In the genomic region with DNA sequence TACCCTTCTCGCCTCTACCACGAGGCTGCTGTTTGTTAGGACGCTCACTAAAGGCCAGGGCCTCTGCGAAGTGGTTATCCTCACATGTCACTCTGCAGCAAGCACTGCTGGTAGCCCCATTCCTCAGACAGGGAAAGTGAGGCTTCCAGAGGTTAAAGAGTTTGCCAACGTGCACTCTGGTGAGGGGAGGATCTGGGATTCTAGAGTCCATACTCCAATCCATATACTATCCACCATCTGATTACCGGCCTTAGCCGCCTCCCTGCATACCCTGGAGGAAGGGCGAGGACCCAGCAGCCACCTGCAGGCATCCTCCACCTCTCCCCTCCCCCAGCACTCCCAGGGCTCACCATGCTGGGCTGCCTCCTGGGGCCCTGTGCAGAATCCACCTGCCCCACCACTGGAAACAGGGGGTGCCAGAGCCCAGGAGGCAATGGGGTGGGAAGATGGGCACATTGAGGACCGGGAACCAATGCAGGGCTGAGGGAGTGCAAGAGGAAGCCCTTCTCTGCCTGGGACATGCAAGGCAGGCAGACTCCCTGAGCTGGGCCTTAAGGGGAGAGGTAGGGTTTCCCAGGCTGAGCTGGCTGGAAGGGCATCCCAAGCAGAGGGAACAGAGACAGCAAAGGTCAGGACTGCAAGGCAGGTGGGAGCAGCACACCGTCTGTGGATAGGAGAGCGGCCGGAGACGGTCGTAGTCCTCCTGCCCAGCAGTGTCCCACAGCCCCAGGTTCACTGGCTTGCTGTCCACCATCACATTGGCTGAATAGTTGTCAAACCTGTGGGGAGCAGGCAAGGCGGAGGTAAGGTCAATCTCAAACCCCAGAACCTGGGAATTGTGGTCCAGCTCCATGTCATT, we compare ENCODE assay signal across 16 cellular contexts. TPM values are rescaled to one million over a fixed set of nuclear protein-coding genes. Genes with fewer than 3 reads are reported as not detected.
DNase-seq lines count a peak whose midpoint lies in the region; ATAC-seq, FAIRE-seq and TF ChIP-seq lines count a peak whose summit lies in the region.
"Had no signal": no experiment of that assay in that cellular context is flagged by ENCODE, and none has a peak within 500 bp of the region (broad histone marks: within the 10 kb centered on the region; RNA-seq: fewer than 3 reads in every experiment).

No MANE protein-coding gene starts in this region.

- 50% methylated on average over 15 of the region's 15 CpGs for WGBS in GM12878 (ENCODE audit: insufficient coverage, insufficient replicate concordance, low lambda C conversion rate, missing lambda C conversion rate)

- H3K27me3 ChIP-seq in OCI-LY1 (ENCODE audit: insufficient read depth, low read length) (no peaks in the 10 kb centered on the region), GM12878 (replicated peaks in 1 of 2; ENCODE audit: control insufficient read depth in 2 of 2, insufficient read depth in 2 of 2, low read length in 1 of 2) (no peaks in the 10 kb centered on the region)
- H3K27me3 ChIP-seq: body of pancreas, right lobe of liver had no signal

- peaks cover 81% of the 10 kb centered on the region for H3K36me3 Mint-ChIP-seq in T-helper 1 cell treated with Interleukin-12 subunit alpha and Interleukin-12 subunit beta and Interleukin-4 antibody, amounts not matched to agents 30 μg/mL and 1 μg/mL, for 36 hours (ENCODE audit: low read depth)

- intact Hi-C loops in GM12878 (cut with micrococcal nuclease; ENCODE audit: unreplicated experiment): no loop called here

- H3K27me3 Mint-ChIP-seq in T-helper 1 cell treated with Interleukin-12 subunit alpha and Interleukin-12 subunit beta and Interleukin-4 antibody, amounts not matched to agents 30 μg/mL and 1 μg/mL, for 36 hours (ENCODE audit: low read depth): no peaks in the 10 kb centered on the region

- no TSS peak for BruUV-seq in GM12878 (replicated peaks; lab: Mats Ljungman, UMichigan)

- no peaks in the 10 kb centered on the region for H3K9me3 Mint-ChIP-seq in T-helper 1 cell treated with Interleukin-12 subunit alpha and Interleukin-12 subunit beta and Interleukin-4 antibody, amounts not matched to agents 30 μg/mL and 1 μg/mL, for 36 hours

- FAIRE-seq in GM12878 (lab: Jason Lieb, UNC): no peak

- H2AFZ ChIP-seq in OCI-LY1 (ENCODE audit: low read length) (no peak overlapping the region), GM12878 (ENCODE audit: control insufficient read depth, low read depth, low read length) (no peak overlapping the region)

- POLR2A ChIA-PET in GM12878 (lab: Charles Lee): interaction anchor here (2.2 to 5.8 kb wide), 4 partner anchors 10 to 28 kb away, joined by 6 to 140 read pairs (median 22); a partner anchor contains a TSS

- peak overlapping the region; percentile 9; the same call in 1 of the 2 replicates for H3K4me2 ChIP-seq in OCI-LY1 (ENCODE audit: low read length)
- H3K4me2 ChIP-seq in GM12878 (ENCODE audit: control insufficient read depth, insufficient read depth): peak overlapping the region; percentile 79

- SMC1A ChIA-PET in GM12878 (lab: Charles Lee; ENCODE audit: uncharacterized antibody, unreplicated experiment): interaction anchor here (0.8 to 6.5 kb wide), 4 partner anchors 10 to 28 kb away, joined by 3 to 109 read pairs (median 46); a partner anchor contains a TSS

- H3K4me3 ChIP-seq in OCI-LY1 (ENCODE audit: low read depth, low read length, poor library complexity, severe bottlenecking): no peak overlapping the region
- no peak overlapping the region for H3K4me3 ChIP-seq in GM12878
- H3K4me3 ChIP-seq: body of pancreas, gastroesophageal sphincter, right lobe of liver, thoracic aorta had no signal

- H3K36me3 ChIP-seq in OCI-LY1 (ENCODE audit: insufficient read depth, low read length) (peaks cover 79% of the 10 kb centered on the region), GM12878 (ENCODE audit: control insufficient read depth in 2 of 2, insufficient read depth in 2 of 2, low read length in 1 of 2) (peaks cover 42 to 52% of the 10 kb centered on the region in 2 experiments)
- H3K36me3 ChIP-seq: gastroesophageal sphincter, right lobe of liver, thoracic aorta had no signal

- H3K79me2 ChIP-seq in OCI-LY1 (ENCODE audit: insufficient read depth, low read length): no peaks in the 10 kb centered on the region
- peaks cover 59% of the 10 kb centered on the region for H3K79me2 ChIP-seq in GM12878 (ENCODE audit: control insufficient read depth, insufficient read depth, low read length)

- H3K9me3 ChIP-seq in OCI-LY1 (ENCODE audit: low read length): no peaks in the 10 kb centered on the region
- no peaks in the 10 kb centered on the region for H3K9me3 ChIP-seq in GM12878 (replicated peaks; ENCODE audit: control insufficient read depth, insufficient read depth, low read length)
- H3K9me3 ChIP-seq: body of pancreas, Caco-2, gastroesophageal sphincter, right lobe of liver, thoracic aorta had no signal

- in situ Hi-C loops in GM12878 (cut with MboI): no loop called here

- H3F3A ChIP-seq in OCI-LY1 (ENCODE audit: insufficient read depth, low read length): no peaks in the 10 kb centered on the region

- TF ChIP-seq EP300 in GM12878 (IDR thresholded peaks at IDR 0.05; ENCODE audit: borderline replicate concordance in 1 of 2, control insufficient read depth in 1 of 2, low read depth in 2 of 2, low read length in 2 of 2): no peak

- no peaks in the 10 kb centered on the region for H4K20me1 ChIP-seq in OCI-LY1 (ENCODE audit: insufficient read depth, low read length)
- H4K20me1 ChIP-seq in GM12878 (ENCODE audit: control insufficient read depth, insufficient read depth): peaks cover 8% of the 10 kb centered on the region; the same call in 1 of the 2 replicates

- CTCF ChIA-PET in GM12878 (lab: Yijun Ruan, JAX): interaction anchor here (0.7 to 5.3 kb wide), 5 partner anchors 12 to 33 kb away, joined by 3 to 84 read pairs (median 21); a partner anchor contains a TSS

- DNase-seq in T-helper 1 cell (no peak), GM12878 (ENCODE audit: low read depth, low spot score) (no peak), NCI-H2081 treated with DMSO at 0.1 percent for 48 hours (lab: John Stamatoyannopoulos, UW) (no peak)
- DNase-seq in stimulated activated CD8-positive, alpha-beta memory T cell treated with anti-CD3 and anti-CD28 coated beads, Interleukin-4, amount 100 ng/mL, for 48 hours: peak; percentile 47
- DNase-seq: body of pancreas, islet precursor cell, PC-3 had no signal

- no peaks in the 10 kb centered on the region for H3K9me2 ChIP-seq in OCI-LY1 (ENCODE audit: low read depth, low read length)

- no peak for ATAC-seq in GM12878
- ATAC-seq in GM19467 (IDR thresholded peaks at IDR 0.05; ENCODE audit: unreplicated experiment): no peak
- no peak for ATAC-seq in GM21619 (IDR thresholded peaks at IDR 0.05; ENCODE audit: unreplicated experiment)
- ATAC-seq: body of pancreas, gastroesophageal sphincter, PC-3, right lobe of liver had no signal

- no peak for TF ChIP-seq RAD21 in GM12878 (IDR thresholded peaks at IDR 0.05; ENCODE audit: insufficient read depth, low read depth, low read length)

- H3K9ac ChIP-seq in OCI-LY1 (ENCODE audit: low read length) (no peak overlapping the region; the same call in 1 of the 2 replicates), GM12878 (ENCODE audit: control insufficient read depth, insufficient read depth, low read length) (peak overlapping the region; percentile 11)

- H3K27ac ChIP-seq in OCI-LY1 (ENCODE audit: low read depth, low read length, poor library complexity, severe bottlenecking) (peak overlapping the region; percentile 88), GM12878 (ENCODE audit: control insufficient read depth, insufficient read depth) (peak overlapping the region; percentile 100)
- H3K27ac ChIP-seq: 22Rv1, body of pancreas, gastroesophageal sphincter, right lobe of liver, thoracic aorta had no signal

- TF ChIP-seq POLR2A in GM12878 (IDR thresholded peaks at IDR 0.05; ENCODE audit: low read depth, low read length): no peak

- peak overlapping the region; percentile 92 for H3K27ac Mint-ChIP-seq in T-helper 1 cell treated with Interleukin-12 subunit alpha and Interleukin-12 subunit beta and Interleukin-4 antibody, amounts not matched to agents 30 μg/mL and 1 μg/mL, for 36 hours

- RAD21 ChIA-PET in GM12878 (lab: Charles Lee; ENCODE audit: unreplicated experiment): interaction anchor here (1.1 to 4.6 kb wide), 4 partner anchors 10 to 27 kb away, joined by 3 to 99 read pairs (median 18); a partner anchor contains a TSS

- peaks cover 87% of the 10 kb centered on the region for H3K4me1 Mint-ChIP-seq in T-helper 1 cell treated with Interleukin-12 subunit alpha and Interleukin-12 subunit beta and Interleukin-4 antibody, amounts not matched to agents 30 μg/mL and 1 μg/mL, for 36 hours (ENCODE audit: low read depth)

- peak overlapping the region; percentile 78 for H3K4me3 Mint-ChIP-seq in T-helper 1 cell treated with Interleukin-12 subunit alpha and Interleukin-12 subunit beta and Interleukin-4 antibody, amounts not matched to agents 30 μg/mL and 1 μg/mL, for 36 hours

- H3K4me1 ChIP-seq in OCI-LY1 (ENCODE audit: insufficient read depth, low read length, severe bottlenecking) (peaks cover 77% of the 10 kb centered on the region), GM12878 (ENCODE audit: control insufficient read depth, insufficient read depth, low read length) (peaks cover 89% of the 10 kb centered on the region)
- H3K4me1 ChIP-seq: Caco-2, right lobe of liver had no signal

- TF ChIP-seq CTCF in OCI-LY1 (IDR thresholded peaks at IDR 0.05; ENCODE audit: low read length) (no peak), GM12878 (IDR thresholded peaks at IDR 0.05 in 2 of 3, conservative IDR thresholded peaks at IDR 0.05 in 1 of 3; ENCODE audit: control insufficient read depth in 2 of 3, extremely low read depth in 1 of 3, insufficient read depth in 1 of 3, low read depth in 3 of 3, low read length in 3 of 3) (no peak)

RNA-seq across cellular contexts. Expression of a gene that starts 11.7 kb away (rescaled TPM):
- 143 and 150 TPM in 2 replicates for total RNA-seq in GM12878 (2013; cell fraction: nucleolus; rRNA removed)
- total RNA-seq in GM12878 (2014; rRNA removed) (251 and 282 TPM in 2 replicates), GM12878 (2014; rRNA removed; fragmentation: Illumina TruSeq; extraction: Trizol) (135 and 149 TPM in 2 replicates), GM12878 (2021) (382 and 386 TPM in 2 replicates)
- 314 TPM for polyA plus RNA-seq in GM12878 (2011; ENCODE audit: low read depth)
- polyA plus RNA-seq in GM12878 (2011; rRNA removed) (84.4 and 296 TPM in 2 replicates), GM12878 (2014; fragmentation: Illumina TruSeq; extraction: Trizol) (166 and 339 TPM in 2 replicates), GM12878 (2014; fragmentation: Nextera tagmentation; extraction: Ambion mirVana) (100 to 1,000 TPM; 102 to 108 TPM), GM12878 (2014; rRNA removed) (313 and 369 TPM in 2 replicates), GM12878 (2016; fragmentation: Nextera tagmentation; extraction: Ambion mirVana) (100 to 1,000 TPM; 320 to 330 TPM)
- polyA plus RNA-seq in GM12878 (2011; cell fraction: cytosol; rRNA removed): 317 and 416 TPM in 2 replicates
- polyA plus RNA-seq in GM12878 (2011; cell fraction: nucleus; rRNA removed): 561 and 566 TPM in 2 replicates
- polyA plus RNA-seq in GM12878 (2012): 512 and 607 TPM in 2 replicates
- 200 and 233 TPM in 2 replicates for polyA minus RNA-seq in GM12878 (2011; rRNA and poly(A)+ RNA removed)
- 155 and 158 TPM in 2 replicates for polyA minus RNA-seq in GM12878 (2011; cell fraction: cytosol; rRNA and poly(A)+ RNA removed)
- polyA minus RNA-seq in GM12878 (2011; cell fraction: nucleus; rRNA and poly(A)+ RNA removed): 185 and 303 TPM in 2 replicates

RNA-seq across cellular contexts. Expression of a gene that starts 20.1 kb away (rescaled TPM):
- 12.3 and 12.5 TPM in 2 replicates for total RNA-seq in GM12878 (2013; cell fraction: nucleolus; rRNA removed)
- 3.6 and 4.5 TPM in 2 replicates for total RNA-seq in GM12878 (2014; rRNA removed)
- total RNA-seq in GM12878 (2014; rRNA removed; fragmentation: Illumina TruSeq; extraction: Trizol): 2.5 and 2.8 TPM in 2 replicates
- 4.5 TPM in 2 replicates for total RNA-seq in GM12878 (2021)
- 2.6 TPM for polyA plus RNA-seq in GM12878 (2011; ENCODE audit: low read depth)
- 3.6 and 4.3 TPM in 2 replicates for polyA plus RNA-seq in GM12878 (2011; rRNA removed)
- 4.7 and 5.3 TPM in 2 replicates for polyA plus RNA-seq in GM12878 (2011; cell fraction: cytosol; rRNA removed)
- polyA plus RNA-seq in GM12878 (2011; cell fraction: nucleus; rRNA removed): 10.9 and 11.1 TPM in 2 replicates
- 5.5 and 6.9 TPM in 2 replicates for polyA plus RNA-seq in GM12878 (2012)
- polyA plus RNA-seq in GM12878 (2014; fragmentation: Illumina TruSeq; extraction: Trizol): 1.6 and 2.3 TPM in 2 replicates
- polyA plus RNA-seq in GM12878 (2014; fragmentation: Nextera tagmentation; extraction: Ambion mirVana): under 1 TPM; 0.03 to 0.46 TPM
- 4.0 and 4.3 TPM in 2 replicates for polyA plus RNA-seq in GM12878 (2014; rRNA removed)
- polyA plus RNA-seq in GM12878 (2016; fragmentation: Nextera tagmentation; extraction: Ambion mirVana): 1 to 10 TPM in 1 of 2 experiments, under 1 TPM in 1; 0.74 to 1.2 TPM
- polyA minus RNA-seq in GM12878 (2011; rRNA and poly(A)+ RNA removed): 6.1 and 11.3 TPM in 2 replicates
- polyA minus RNA-seq in GM12878 (2011; cell fraction: cytosol; rRNA and poly(A)+ RNA removed): 2.7 and 3.5 TPM in 2 replicates
- 3.1 and 4.2 TPM in 2 replicates for polyA minus RNA-seq in GM12878 (2011; cell fraction: nucleus; rRNA and poly(A)+ RNA removed)
- total RNA-seq: Caco-2, gastroesophageal sphincter, right lobe of liver, thoracic aorta had no signal

RNA-seq across cellular contexts. Expression of a gene that starts 44.3 kb away (rescaled TPM):
- 23.7 and 26.2 TPM in 2 replicates for total RNA-seq in GM12878 (2013; cell fraction: nucleolus; rRNA removed)
- total RNA-seq in GM12878 (2014; rRNA removed) (1.1 and 1.3 TPM in 2 replicates), GM12878 (2014; rRNA removed; fragmentation: Illumina TruSeq; extraction: Trizol) (1.6 and 1.7 TPM in 2 replicates), GM12878 (2021) (2.1 and 2.4 TPM in 2 replicates)
- 2.3 TPM for polyA plus RNA-seq in GM12878 (2011; ENCODE audit: low read depth)
- polyA plus RNA-seq in GM12878 (2011; rRNA removed) (3.9 and 4.1 TPM in 2 replicates), GM12878 (2014; fragmentation: Illumina TruSeq; extraction: Trizol) (1.1 and 1.5 TPM in 2 replicates), GM12878 (2014; fragmentation: Nextera tagmentation; extraction: Ambion mirVana) (under 1 TPM; 0.16 to 0.18 TPM), GM12878 (2014; rRNA removed) (2.5 and 2.7 TPM in 2 replicates), GM12878 (2016; fragmentation: Nextera tagmentation; extraction: Ambion mirVana) (1 to 10 TPM in 1 of 2 experiments, under 1 TPM in 1; 0.99 to 1.1 TPM)
- 4.7 and 5.2 TPM in 2 replicates for polyA plus RNA-seq in GM12878 (2011; cell fraction: cytosol; rRNA removed)
- polyA plus RNA-seq in GM12878 (2011; cell fraction: nucleus; rRNA removed): 23.6 and 35.1 TPM in 2 replicates
- 3.4 and 3.7 TPM in 2 replicates for polyA plus RNA-seq in GM12878 (2012)
- polyA minus RNA-seq in GM12878 (2011; rRNA and poly(A)+ RNA removed): 5.9 and 8.9 TPM in 2 replicates
- 2.8 and 4.1 TPM in 2 replicates for polyA minus RNA-seq in GM12878 (2011; cell fraction: cytosol; rRNA and poly(A)+ RNA removed)
- polyA minus RNA-seq in GM12878 (2011; cell fraction: nucleus; rRNA and poly(A)+ RNA removed): 14.0 and 16.0 TPM in 2 replicates

RNA-seq across cellular contexts. Expression of a gene that starts 49.9 kb away (rescaled TPM):
- 94.2 and 114 TPM in 2 replicates for total RNA-seq in GM12878 (2013; cell fraction: nucleolus; rRNA removed)
- 23.2 TPM in 2 replicates for total RNA-seq in GM12878 (2014; rRNA removed)
- 17.2 and 18.3 TPM in 2 replicates for total RNA-seq in GM12878 (2014; rRNA removed; fragmentation: Illumina TruSeq; extraction: Trizol)
- total RNA-seq in GM12878 (2021): 25.8 and 26.0 TPM in 2 replicates
- polyA plus RNA-seq in GM12878 (2011; ENCODE audit: low read depth): 7.0 TPM
- 19.4 and 24.1 TPM in 2 replicates for polyA plus RNA-seq in GM12878 (2011; rRNA removed)
- polyA plus RNA-seq in GM12878 (2011; cell fraction: cytosol; rRNA removed): 22.7 and 30.1 TPM in 2 replicates
- 148 and 167 TPM in 2 replicates for polyA plus RNA-seq in GM12878 (2011; cell fraction: nucleus; rRNA removed)
- polyA plus RNA-seq in GM12878 (2012): 15.7 and 21.2 TPM in 2 replicates
- polyA plus RNA-seq in GM12878 (2014; fragmentation: Illumina TruSeq; extraction: Trizol): 9.1 and 16.6 TPM in 2 replicates
- 1 to 10 TPM; 1.5 to 1.8 TPM for polyA plus RNA-seq in GM12878 (2014; fragmentation: Nextera tagmentation; extraction: Ambion mirVana)
- 23.6 and 27.3 TPM in 2 replicates for polyA plus RNA-seq in GM12878 (2014; rRNA removed)
- polyA plus RNA-seq in GM12878 (2016; fragmentation: Nextera tagmentation; extraction: Ambion mirVana): 10 to 100 TPM; 12.4 TPM
- 14.9 and 23.6 TPM in 2 replicates for polyA minus RNA-seq in GM12878 (2011; rRNA and poly(A)+ RNA removed)
- 5.5 and 6.7 TPM in 2 replicates for polyA minus RNA-seq in GM12878 (2011; cell fraction: cytosol; rRNA and poly(A)+ RNA removed)
- 23.1 and 31.4 TPM in 2 replicates for polyA minus RNA-seq in GM12878 (2011; cell fraction: nucleus; rRNA and poly(A)+ RNA removed)
- total RNA-seq: Caco-2 had no signal
